ENCODE assay signal across 13 cellular contexts in genomic region chr10:30346615-30347014, GRCh38. TPM values are rescaled to one million over a fixed set of nuclear protein-coding genes. Genes with fewer than 3 reads are reported as not detected.
DNase-seq lines count a peak whose midpoint lies in the region; ATAC-seq, FAIRE-seq and TF ChIP-seq lines count a peak whose summit lies in the region.
"Had no signal": no experiment of that assay in that cellular context is flagged by ENCODE, and none has a peak within 500 bp of the region (broad histone marks: within the 10 kb centered on the region; RNA-seq: fewer than 3 reads in every experiment).

No MANE protein-coding gene starts in this region.

- no peak overlapping the region for H2AFZ ChIP-seq in MM.1S (ENCODE audit: low read length)
- no peak overlapping the region for H2AFZ ChIP-seq in K562 (ENCODE audit: low read depth, low read length)

- H3K9me1 ChIP-seq in K562 (ENCODE audit: control insufficient read depth, insufficient read depth, low read length), result no peaks in the 10 kb centered on the region

- peaks cover 17% of the 10 kb centered on the region for H3K36me3 Mint-ChIP-seq in activated T-cell treated with anti-CD3 and anti-CD28 coated beads, Interleukin-2, amount 50 U/mL, for 4 hours (ENCODE audit: insufficient read depth)

- H3K9ac ChIP-seq in MM.1S (ENCODE audit: low read length), result no peak overlapping the region
- H3K9ac ChIP-seq in K562 (ENCODE audit: insufficient read depth in 1 of 2, low read depth in 2 of 2, low read length in 2 of 2), result peak overlapping the region in 1 of 2 experiments; percentile 95; a peak in 2 of 4 replicates

- H3K4me1 Mint-ChIP-seq in activated T-cell treated with anti-CD3 and anti-CD28 coated beads, Interleukin-2, amount 50 U/mL, for 4 hours (ENCODE audit: low read depth), result peaks cover 51% of the 10 kb centered on the region

- no peaks in the 10 kb centered on the region for H3K9me2 ChIP-seq in MM.1S (replicated peaks; ENCODE audit: insufficient read depth, low read length)

- in situ Hi-C loops in K562 (cut with MboI) (no loop called here), gastrocnemius medialis (cut with MboI; ENCODE audit: low sequenced_read_pairs in 4 of 4) (no loop called here)

- H3K36me3 ChIP-seq in MM.1S (replicated peaks; ENCODE audit: insufficient read depth, low read length), result no peaks in the 10 kb centered on the region
- peaks cover 37% of the 10 kb centered on the region for H3K36me3 ChIP-seq in K562 (ENCODE audit: control insufficient read depth, insufficient read depth, low read length)
- no peaks in the 10 kb centered on the region for H3K36me3 ChIP-seq in gastrocnemius medialis
- H3K36me3 ChIP-seq in suprapubic skin, result no peaks in the 10 kb centered on the region

- TF ChIP-seq RAD21 in K562 (CRISPR knock-in tag; conservative IDR thresholded peaks at IDR 0.05 in 1 of 2, IDR thresholded peaks at IDR 0.05 in 1 of 2), result no peak

- no TSS peak for BruUV-seq in K562 (replicated peaks; lab: Mats Ljungman, UMichigan)

- no peaks in the 10 kb centered on the region for H3K27me3 ChIP-seq in MM.1S (replicated peaks; ENCODE audit: insufficient read depth, low read length)
- no peaks in the 10 kb centered on the region for H3K27me3 ChIP-seq in K562 (ENCODE audit: control insufficient read depth in 2 of 2, insufficient read depth in 2 of 2, low read length in 2 of 2)
- H3K27me3 ChIP-seq in gastrocnemius medialis, result no peaks in the 10 kb centered on the region
- no peaks in the 10 kb centered on the region for H3K27me3 ChIP-seq in suprapubic skin
- H3K27me3 ChIP-seq: left lung had no signal

- ATAC-seq in activated T-cell treated with anti-CD3 and anti-CD28 coated beads, Interleukin-2, amount 50 U/mL, for 4 hours, result no peak
- ATAC-seq in K562, result peak; percentile 11
- no peak for ATAC-seq in gastrocnemius medialis
- ATAC-seq: left lung had no signal

- H3K27me3 Mint-ChIP-seq in activated T-cell treated with anti-CD3 and anti-CD28 coated beads, Interleukin-2, amount 50 U/mL, for 4 hours (ENCODE audit: low read depth), result no peaks in the 10 kb centered on the region

- peak overlapping the region; percentile 90 for H3K4me3 Mint-ChIP-seq in activated T-cell treated with anti-CD3 and anti-CD28 coated beads, Interleukin-2, amount 50 U/mL, for 4 hours

- POLR2A ChIA-PET in K562 (lab: Yijun Ruan, JAX), result interaction anchor here (0.6 to 2.0 kb wide), 5 partner anchors 9 to 1797 kb away, joined by 3 to 9 read pairs (median 3); no protein-coding TSS in a partner anchor

- H3K79me2 ChIP-seq in MM.1S (ENCODE audit: low read length), result peaks cover 75% of the 10 kb centered on the region
- H3K79me2 ChIP-seq in K562 (ENCODE audit: control insufficient read depth, insufficient read depth, low read length), result peaks cover 75% of the 10 kb centered on the region

- H4K20me1 ChIP-seq in MM.1S (ENCODE audit: insufficient read depth, low read length) (peaks cover 3% of the 10 kb centered on the region; the same call in 1 of the 2 replicates), K562 (replicated peaks; ENCODE audit: control insufficient read depth, insufficient read depth, low read length) (peaks cover 17% of the 10 kb centered on the region)

- H3K9me3 ChIP-seq in MM.1S (replicated peaks; ENCODE audit: insufficient read depth, low read length), result no peaks in the 10 kb centered on the region
- H3K9me3 ChIP-seq in K562 (replicated peaks; ENCODE audit: control insufficient read depth, insufficient read depth, low read depth, low read length), result no peaks in the 10 kb centered on the region
- no peaks in the 10 kb centered on the region for H3K9me3 ChIP-seq in gastrocnemius medialis
- no peaks in the 10 kb centered on the region for H3K9me3 ChIP-seq in suprapubic skin
- H3K9me3 ChIP-seq: left lung had no signal

- DNase-seq in activated T-cell treated with anti-CD3 and anti-CD28 coated beads, Interleukin-2, amount 50 U/mL, for 4 hours, result no peak
- no peak for DNase-seq in activated T-cell treated with anti-CD3 and anti-CD28 coated beads, Interleukin-2, amount 50 U/mL, for 1 hour
- no peak for DNase-seq in MM.1S
- no peak for DNase-seq in K562 (ENCODE audit: extremely low read depth in 1 of 4, low spot score in 3 of 4)
- DNase-seq in gastrocnemius medialis, result no peak
- no peak for DNase-seq in suprapubic skin (ENCODE audit: low spot score in 2 of 2)
- DNase-seq in NCI-H187 (lab: John Stamatoyannopoulos, UW), result no peak
- no peak for DNase-seq in cerebellum (ENCODE audit: low spot score)
- DNase-seq: DMS53; left lung; NCI-H446 treated with DMSO at 0.1 percent for 48 hours; stimulated activated CD8-positive, alpha-beta memory T cell treated with anti-CD3 and anti-CD28 coated beads, Interleukin-4, amount 100 ng/mL, for 48 hours had no signal

- WGBS in K562 (ENCODE audit: insufficient coverage, low coverage, missing lambda C conversion rate), result 2% methylated on average over 4 of the region's 4 CpGs
- WGBS in suprapubic skin, result 86% methylated on average over 4 of the region's 4 CpGs

- no peak overlapping the region for H3K27ac ChIP-seq in MM.1S (ENCODE audit: low read length)
- H3K27ac ChIP-seq in K562 (ENCODE audit: extremely low read depth, low read depth, low read length), result peak overlapping the region; percentile 32
- H3K27ac ChIP-seq in gastrocnemius medialis, result peak overlapping the region in 3 of 4 donors; percentile 6 to 95 (median 94)
- H3K27ac ChIP-seq in suprapubic skin, result no peak overlapping the region
- H3K27ac ChIP-seq: left lung had no signal

- peak; percentile 62 for FAIRE-seq in K562 (lab: Jason Lieb, UNC)
- FAIRE-seq: endothelial cell of umbilical vein had no signal

- H3K9me3 Mint-ChIP-seq in activated T-cell treated with anti-CD3 and anti-CD28 coated beads, Interleukin-2, amount 50 U/mL, for 4 hours, result no peaks in the 10 kb centered on the region

- no peak for TF ChIP-seq CTCF in MM.1S (IDR thresholded peaks at IDR 0.05; ENCODE audit: low read length)
- no peak for TF ChIP-seq CTCF in K562 (IDR thresholded peaks at IDR 0.05 in 2 of 3, conservative IDR thresholded peaks at IDR 0.05 in 1 of 3; ENCODE audit: insufficient read depth in 2 of 3, low read depth in 1 of 3, low read length in 3 of 3)
- no peak for TF ChIP-seq CTCF in gastrocnemius medialis (IDR thresholded peaks at IDR 0.05 in 4 of 5, conservative IDR thresholded peaks at IDR 0.05 in 1 of 5)
- TF ChIP-seq CTCF in suprapubic skin (IDR thresholded peaks at IDR 0.05), result no peak

- H3K4me1 ChIP-seq in MM.1S (ENCODE audit: low read length), result no peaks in the 10 kb centered on the region
- H3K4me1 ChIP-seq in K562 (replicated peaks in 1 of 2; ENCODE audit: control insufficient read depth in 2 of 2, insufficient read depth in 2 of 2, low read length in 2 of 2), result peaks cover 6 to 12% of the 10 kb centered on the region in 2 experiments; a peak in 2 of 5 replicates
- H3K4me1 ChIP-seq in gastrocnemius medialis, result peaks cover 32 to 38% of the 10 kb centered on the region in 2 donors
- peaks cover 31% of the 10 kb centered on the region for H3K4me1 ChIP-seq in suprapubic skin

- no peak for TF ChIP-seq POLR2A in K562 (conservative IDR thresholded peaks at IDR 0.05)
- no peak for TF ChIP-seq POLR2A in gastrocnemius medialis (IDR thresholded peaks at IDR 0.05)
- TF ChIP-seq POLR2A in suprapubic skin (IDR thresholded peaks at IDR 0.05), result no peak

- H3K4me3 ChIP-seq in MM.1S (ENCODE audit: low read length), result no peak overlapping the region
- peak overlapping the region; percentile 83 for H3K4me3 ChIP-seq in K562
- H3K4me3 ChIP-seq in gastrocnemius medialis, result no peak overlapping the region
- no peak overlapping the region for H3K4me3 ChIP-seq in suprapubic skin

- no peaks in the 10 kb centered on the region for H3F3A ChIP-seq in MM.1S (ENCODE audit: insufficient read depth, low read length)

- intact Hi-C loops in K562 (cut with micrococcal nuclease) (no loop called here), gastrocnemius medialis (cut with DNase I; ENCODE audit: low total_unique reads) (loop anchor here (5.0 kb wide), 2 partner anchors 91 to 349 kb away; no protein-coding TSS in a partner anchor)

- peak overlapping the region; percentile 65; the same call in 1 of the 2 replicates for H3K4me2 ChIP-seq in MM.1S (ENCODE audit: low read depth, low read length)
- H3K4me2 ChIP-seq in K562 (ENCODE audit: insufficient read depth, low read length), result peak overlapping the region; percentile 95

- CTCF ChIA-PET in K562 (lab: Yijun Ruan, JAX; ENCODE audit: low intra/inter-chr PET ratio), result no interaction called here

- no peak for TF ChIP-seq EP300 in K562 (IDR thresholded peaks at IDR 0.05; ENCODE audit: low read length)
- no peak for TF ChIP-seq EP300 in suprapubic skin (IDR thresholded peaks at IDR 0.05)

TF ChIP-seq in K562, 482 proteins besides CTCF, POLR2A, EP300 and RAD21 (continues in another document):
- TF ChIP-seq PKNOX1 (IDR thresholded peaks at IDR 0.05), result 0 out of 2 replicates have a peak, but pooled peaks have one; percentile 31

RNA-seq across cellular contexts. Expression of gene MTPAP, which starts 2.5 kb away (rescaled TPM):
- total RNA-seq in activated T-cell treated with anti-CD3 and anti-CD28 coated beads, Interleukin-2, amount 50 U/mL, for 4 hours, result 10 to 100 TPM; 47.6 to 49.3 (median 48.4) TPM
- 36.5 and 101 TPM in 2 replicates for total RNA-seq in K562 (2011; cell fraction: chromatin; rRNA removed; ENCODE audit: low replicate concordance)
- total RNA-seq in K562 (2011; cell fraction: nucleolus; rRNA removed), result 15.0 and 17.2 TPM in 2 replicates
- 32.3 and 33.9 TPM in 2 replicates for total RNA-seq in K562 (2011; cell fraction: nucleoplasm; rRNA removed)
- 11.8 and 12.0 TPM in 2 replicates for total RNA-seq in K562 (2014; rRNA removed)
- total RNA-seq in K562 (2014; rRNA removed; fragmentation: Illumina TruSeq; extraction: Trizol), result 31.6 and 36.4 TPM in 2 replicates
- total RNA-seq in K562 (2015; rRNA removed; fragmentation: Illumina TruSeq; extraction: Trizol), result 20.6 and 22.6 TPM in 2 replicates
- 36.9 and 37.8 TPM in 2 replicates for total RNA-seq in K562 (2021)
- polyA plus RNA-seq in K562 (2011; rRNA removed), result 20.0 and 21.8 TPM in 2 replicates
- 4.1 and 7.3 TPM in 2 replicates for polyA plus RNA-seq in K562 (2011; cell fraction: cytosol; rRNA removed)
- 10.9 and 17.6 TPM in 2 replicates for polyA plus RNA-seq in K562 (2011; cell fraction: nucleus; rRNA removed)
- 12.8 and 16.3 TPM in 2 replicates for polyA plus RNA-seq in K562 (2012)
- 26.9 and 28.9 TPM in 2 replicates for polyA plus RNA-seq in K562 (2014; fragmentation: Illumina TruSeq; extraction: Trizol)
- polyA plus RNA-seq in K562 (2014; fragmentation: Nextera tagmentation; extraction: Ambion mirVana), result 10 to 100 TPM; 48.0 to 67.6 TPM
- polyA plus RNA-seq in K562 (2014; rRNA removed), result 15.1 and 16.2 TPM in 2 replicates
- polyA minus RNA-seq in K562 (2011; rRNA and poly(A)+ RNA removed), result 19.8 and 28.5 TPM in 2 replicates
- polyA minus RNA-seq in K562 (2011; cell fraction: cytosol; rRNA and poly(A)+ RNA removed), result 6.2 and 11.0 TPM in 2 replicates
- 5.7 and 19.2 TPM in 2 replicates for polyA minus RNA-seq in K562 (2011; cell fraction: nucleus; rRNA and poly(A)+ RNA removed)
- total RNA-seq in gastrocnemius medialis, result 10 to 100 TPM; 12.4 to 15.9 (median 14.9) TPM
- 10 to 100 TPM; 17.7 to 25.7 (median 18.2) TPM for total RNA-seq in suprapubic skin
- 27.4 TPM for total RNA-seq in cerebellum

Comparison
In these comparisons a context has a peak if more than half of its experiments do, and no peak if none do; other contexts are left out.
1. H3K27ac ChIP-seq: peak in K562 (single experiment) and gastrocnemius medialis (3 of 4); none in MM.1S (single experiment) and suprapubic skin (single experiment).